ENCODE assay signal across 17 cellular contexts in the genomic region with DNA sequence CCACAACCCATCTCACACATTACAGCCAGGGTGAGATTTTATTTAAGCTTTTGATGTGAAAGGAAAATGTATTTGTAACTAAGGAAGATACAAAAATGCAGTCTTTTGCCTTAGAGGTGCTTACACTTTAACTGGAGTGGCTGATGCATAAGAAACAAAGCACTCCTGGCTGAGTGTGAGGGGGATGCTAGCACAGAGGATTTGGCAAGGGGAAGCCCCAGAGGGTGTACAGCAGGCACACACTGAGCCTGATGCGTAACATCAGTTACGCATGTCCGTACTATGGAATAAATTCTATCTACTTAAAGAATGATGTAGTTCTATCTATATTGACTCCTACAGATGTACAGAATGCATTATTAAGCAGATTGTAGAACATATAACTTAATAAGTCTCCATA. TPM values are rescaled to one million over a fixed set of nuclear protein-coding genes. Genes with fewer than 3 reads are reported as not detected.
A peak's percentile ranks its signal among the peaks of the same experiment; 100 is the strongest.
DNase-seq lines count a peak whose midpoint lies in the region; ATAC-seq and TF ChIP-seq lines count a peak whose summit lies in the region.
"Had no signal": no experiment of that assay in that cellular context is flagged by ENCODE, and none has a peak within 500 bp of the region (broad histone marks: within the 10 kb centered on the region; RNA-seq: fewer than 3 reads in every experiment).

No MANE protein-coding gene starts in this region.

- no peaks in the 10 kb centered on the region for H3K27me3 ChIP-seq in CD4-positive, CD25-positive, alpha-beta regulatory T cell (ENCODE audit: control insufficient read depth, insufficient read depth, low read length)
- H3K27me3 ChIP-seq in ovary (no peaks in the 10 kb centered on the region), MG63 (no peaks in the 10 kb centered on the region), smooth muscle cell (ENCODE audit: low read depth) (no peaks in the 10 kb centered on the region)
- H3K27me3 ChIP-seq: neutrophil had no signal

- peaks cover 0 to under 1% of the 10 kb centered on the region in 2 experiments for H3K9me3 ChIP-seq in CD4-positive, CD25-positive, alpha-beta regulatory T cell (ENCODE audit: control insufficient read depth in 2 of 2, low read length in 2 of 2)
- H3K9me3 ChIP-seq in ovary = peaks cover 0 to 6% of the 10 kb centered on the region in 2 donors
- H3K9me3 ChIP-seq in MG63 = no peaks in the 10 kb centered on the region
- no peaks in the 10 kb centered on the region for H3K9me3 ChIP-seq in smooth muscle cell (replicated peaks; ENCODE audit: low read depth)
- H3K9me3 ChIP-seq: BE2C, neutrophil had no signal

- H3K9me3 Mint-ChIP-seq in T-helper 1 cell treated with Interleukin-12 subunit alpha and Interleukin-12 subunit beta and Interleukin-4 antibody, amounts not matched to agents 30 μg/mL and 1 μg/mL, for 36 hours = peaks cover 4% of the 10 kb centered on the region
- H3K9me3 Mint-ChIP-seq in CD4-positive, CD25-positive, alpha-beta regulatory T cell = peaks cover 0 to 6% (median 1%) of the 10 kb centered on the region in 7 donors
- H3K9me3 Mint-ChIP-seq in central memory CD8-positive, alpha-beta T cell = no peaks in the 10 kb centered on the region

- no peaks in the 10 kb centered on the region for H3K79me2 ChIP-seq in smooth muscle cell (ENCODE audit: low read depth)

- H2AFZ ChIP-seq in smooth muscle cell (ENCODE audit: low read depth) = no peak overlapping the region

- H3K27ac Mint-ChIP-seq in T-helper 1 cell treated with Interleukin-12 subunit alpha and Interleukin-12 subunit beta and Interleukin-4 antibody, amounts not matched to agents 30 μg/mL and 1 μg/mL, for 36 hours = peak overlapping the region; percentile 22
- peak overlapping the region in 2 of 3 donors; percentile 82 to 83 for H3K27ac Mint-ChIP-seq in CD4-positive, CD25-positive, alpha-beta regulatory T cell
- H3K27ac Mint-ChIP-seq in central memory CD8-positive, alpha-beta T cell (ENCODE audit: low read depth) = peak overlapping the region; percentile 83

- DNase-seq in T-helper 1 cell (no peak), ovary (no peak), glomerular visceral epithelial cell (ENCODE audit: extremely low spot score) (no peak), MG63 (no peak), smooth muscle cell (lab: John Stamatoyannopoulos, UW; ENCODE audit: unreplicated experiment) (no peak)
- DNase-seq in CD4-positive, CD25-positive, alpha-beta regulatory T cell = no peak
- DNase-seq in central memory CD8-positive, alpha-beta T cell (ENCODE audit: low spot score in 2 of 2) = no peak
- DNase-seq: BE2C; kidney glomerular epithelial cell; midbrain; NCI-H2029 treated with DMSO at 0.1 percent for 48 hours; NCI-H446 treated with DMSO at 0.1 percent for 48 hours; stimulated activated CD4-positive, alpha-beta T cell treated with anti-CD3 and anti-CD28 coated beads, Interleukin-2, amount 100 ng/mL, for 24 hours had no signal

- peaks cover 24% of the 10 kb centered on the region for H3K4me1 ChIP-seq in CD4-positive, CD25-positive, alpha-beta regulatory T cell (ENCODE audit: control insufficient read depth, insufficient read depth, low read length, poor library complexity, severe bottlenecking)
- H3K4me1 ChIP-seq in ovary (ENCODE audit: insufficient read depth) = no peaks in the 10 kb centered on the region
- H3K4me1 ChIP-seq in smooth muscle cell (ENCODE audit: low read depth) = no peaks in the 10 kb centered on the region
- H3K4me1 ChIP-seq: BE2C had no signal

- no peaks in the 10 kb centered on the region for H3K27me3 Mint-ChIP-seq in T-helper 1 cell treated with Interleukin-12 subunit alpha and Interleukin-12 subunit beta and Interleukin-4 antibody, amounts not matched to agents 30 μg/mL and 1 μg/mL, for 36 hours (ENCODE audit: low read depth)
- H3K27me3 Mint-ChIP-seq in CD4-positive, CD25-positive, alpha-beta regulatory T cell = no peaks in the 10 kb centered on the region
- no peaks in the 10 kb centered on the region for H3K27me3 Mint-ChIP-seq in central memory CD8-positive, alpha-beta T cell

- peaks cover 79% of the 10 kb centered on the region for H3K36me3 Mint-ChIP-seq in T-helper 1 cell treated with Interleukin-12 subunit alpha and Interleukin-12 subunit beta and Interleukin-4 antibody, amounts not matched to agents 30 μg/mL and 1 μg/mL, for 36 hours (ENCODE audit: low read depth)
- H3K36me3 Mint-ChIP-seq in CD4-positive, CD25-positive, alpha-beta regulatory T cell = peaks cover 72% of the 10 kb centered on the region
- peaks cover 50% of the 10 kb centered on the region for H3K36me3 Mint-ChIP-seq in central memory CD8-positive, alpha-beta T cell (ENCODE audit: insufficient read depth)

- no peak for TF ChIP-seq EP300 in ovary (IDR thresholded peaks at IDR 0.05)

- ATAC-seq in CD4-positive, CD25-positive, alpha-beta regulatory T cell (ENCODE audit: low read depth in 2 of 2) = no peak
- no peak for ATAC-seq in central memory CD8-positive, alpha-beta T cell (replicated peaks; ENCODE audit: extremely low read depth, poor library complexity, severe bottlenecking)

- H3K4me2 ChIP-seq in smooth muscle cell = no peak overlapping the region

- TF ChIP-seq POLR2A in ovary (IDR thresholded peaks at IDR 0.05) = no peak

- H3K4me3 ChIP-seq in CD4-positive, CD25-positive, alpha-beta regulatory T cell (ENCODE audit: low read depth, low read length) = peak overlapping the region; percentile 35
- H3K4me3 ChIP-seq in ovary (peak overlapping the region; percentile 9), MG63 (no peak overlapping the region), smooth muscle cell (no peak overlapping the region)

- intact Hi-C loops in ovary (cut with DNase I) = no loop called here

- H4K20me1 ChIP-seq in smooth muscle cell (ENCODE audit: low read depth) = no peaks in the 10 kb centered on the region

- peak overlapping the region; percentile 27 for H3K4me3 Mint-ChIP-seq in T-helper 1 cell treated with Interleukin-12 subunit alpha and Interleukin-12 subunit beta and Interleukin-4 antibody, amounts not matched to agents 30 μg/mL and 1 μg/mL, for 36 hours
- peak overlapping the region in 2 of 4 donors; percentile 59 to 81 for H3K4me3 Mint-ChIP-seq in CD4-positive, CD25-positive, alpha-beta regulatory T cell
- peak overlapping the region; percentile 58 for H3K4me3 Mint-ChIP-seq in central memory CD8-positive, alpha-beta T cell

- H3K36me3 ChIP-seq in CD4-positive, CD25-positive, alpha-beta regulatory T cell (ENCODE audit: control insufficient read depth, insufficient read depth, low read length) = peaks cover 46% of the 10 kb centered on the region
- H3K36me3 ChIP-seq in ovary (no peaks in the 10 kb centered on the region), MG63 (no peaks in the 10 kb centered on the region), smooth muscle cell (ENCODE audit: low read depth) (no peaks in the 10 kb centered on the region)
- H3K36me3 ChIP-seq: BE2C, neutrophil had no signal

- H3K9ac ChIP-seq in smooth muscle cell (ENCODE audit: low read depth) = no peak overlapping the region

- TF ChIP-seq CTCF in ovary (IDR thresholded peaks at IDR 0.05) = no peak
- no peak for TF ChIP-seq CTCF in smooth muscle cell (IDR thresholded peaks at IDR 0.05; ENCODE audit: borderline replicate concordance, insufficient read depth, poor library complexity, severe bottlenecking)

- H3K27ac ChIP-seq in CD4-positive, CD25-positive, alpha-beta regulatory T cell (ENCODE audit: insufficient read depth, low read length, poor library complexity, severe bottlenecking) = no peak overlapping the region
- no peak overlapping the region for H3K27ac ChIP-seq in ovary
- no peak overlapping the region for H3K27ac ChIP-seq in smooth muscle cell (ENCODE audit: low read depth)
- H3K27ac ChIP-seq: 22Rv1, neutrophil, RWPE1 had no signal

- H3K4me1 Mint-ChIP-seq in T-helper 1 cell treated with Interleukin-12 subunit alpha and Interleukin-12 subunit beta and Interleukin-4 antibody, amounts not matched to agents 30 μg/mL and 1 μg/mL, for 36 hours (ENCODE audit: low read depth) = peaks cover 70% of the 10 kb centered on the region
- H3K4me1 Mint-ChIP-seq in CD4-positive, CD25-positive, alpha-beta regulatory T cell = peaks cover 41 to 93% (median 60%) of the 10 kb centered on the region in 4 donors
- peaks cover 80% of the 10 kb centered on the region for H3K4me1 Mint-ChIP-seq in central memory CD8-positive, alpha-beta T cell

- H3F3A ChIP-seq in smooth muscle cell (ENCODE audit: low read depth) = no peaks in the 10 kb centered on the region

- WGBS in ovary, 3 donors = 83 to 91% (median 89%) methylated on average over 3 of the region's 3 CpGs
- 96% methylated on average over 3 of the region's 3 CpGs for WGBS in smooth muscle cell (ENCODE audit: low lambda C conversion rate)

RNA-seq across cellular contexts. Expression of a gene that starts 17.8 kb away (rescaled TPM):
- total RNA-seq in CD4-positive, CD25-positive, alpha-beta regulatory T cell = 8.0 TPM
- polyA plus RNA-seq in CD4-positive, CD25-positive, alpha-beta regulatory T cell = 10 to 100 TPM; 11.3 to 30.8 (median 18.4) TPM
- 10 to 100 TPM in 1 of 7 donors, 1 to 10 TPM in 6; 2.1 to 10.3 (median 5.5) TPM for total RNA-seq in ovary
- polyA plus RNA-seq in ovary = 10 to 100 TPM; 12.2 to 22.8 TPM
- total RNA-seq in MG63 (2014; rRNA removed; shearing (Covaris generic); ENCODE audit: low replicate concordance) = not detected in 2 replicates
- total RNA-seq in smooth muscle cell = not detected in 2 replicates
- polyA plus RNA-seq in smooth muscle cell = not detected in 2 replicates

RNA-seq across cellular contexts. Expression of a gene that starts 46.4 kb away (rescaled TPM):
- total RNA-seq in CD4-positive, CD25-positive, alpha-beta regulatory T cell = 64.2 TPM
- polyA plus RNA-seq in CD4-positive, CD25-positive, alpha-beta regulatory T cell = 1,000 to 10,000 TPM in 1 of 4 donors, 100 to 1,000 TPM in 3; 519 to 1,084 (median 836) TPM
- 1 to 10 TPM; 2.3 to 9.1 (median 6.1) TPM for total RNA-seq in ovary
- polyA plus RNA-seq in ovary = 10 to 100 TPM; 25.1 to 30.3 TPM
- not detected in 2 replicates for total RNA-seq in MG63 (2014; rRNA removed; shearing (Covaris generic); ENCODE audit: low replicate concordance)
- not detected in 2 replicates for total RNA-seq in smooth muscle cell
- polyA plus RNA-seq in smooth muscle cell = not detected in 2 replicates

Comparison
In these comparisons a context has a peak if more than half of its experiments do, and no peak if none do; other contexts are left out.
1. H3K27ac Mint-ChIP-seq: peak in every context shown above with its lines; median percentile 83 in central memory CD8-positive, alpha-beta T cell; 82 in CD4-positive, CD25-positive, alpha-beta regulatory T cell; 22 in T-helper 1 cell treated with Interleukin-12 subunit alpha and Interleukin-12 subunit beta and Interleukin-4 antibody, amounts not matched to agents 30 μg/mL and 1 μg/mL, for 36 hours.
2. H3K4me3 ChIP-seq: peak in CD4-positive, CD25-positive, alpha-beta regulatory T cell (single experiment) and ovary (single experiment); none in MG63 (single experiment) and smooth muscle cell (single experiment).